ENCODE assay signal across 13 cellular contexts in the genomic region with DNA sequence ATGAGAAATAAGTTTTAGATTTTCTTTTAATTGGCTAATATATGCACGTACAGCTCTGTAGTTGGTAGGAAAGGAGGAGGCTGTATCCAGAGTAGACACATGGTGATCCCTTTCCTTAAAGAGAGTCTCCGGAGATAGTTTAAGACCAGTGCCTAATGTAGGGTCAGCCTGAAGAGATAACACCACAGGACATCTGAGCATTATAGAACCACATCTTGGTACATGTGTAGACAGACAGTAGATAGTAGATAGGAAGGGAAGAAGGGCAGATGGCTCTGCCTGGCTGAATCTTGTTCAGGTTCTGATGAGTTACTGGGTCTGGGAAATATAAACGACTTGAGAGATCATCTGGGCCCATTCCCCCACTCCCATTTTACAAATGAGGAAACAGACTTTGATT. TPM values are rescaled to one million over a fixed set of nuclear protein-coding genes. Genes with fewer than 3 reads are reported as not detected.
DNase-seq lines count a peak whose midpoint lies in the region; ATAC-seq and TF ChIP-seq lines count a peak whose summit lies in the region.
"Had no signal": no experiment of that assay in that cellular context is flagged by ENCODE, and none has a peak within 500 bp of the region (broad histone marks: within the 10 kb centered on the region; RNA-seq: fewer than 3 reads in every experiment).

No MANE protein-coding gene starts in this region.

- H3K9me3 Mint-ChIP-seq in effector memory CD8-positive, alpha-beta T cell: no peaks in the 10 kb centered on the region

- H3K27ac ChIP-seq in BLaER1 treated with 17β-estradiol and CSF1 and Interleukin-3, amounts not matched to agents 10 nM and 100 nM: peak overlapping the region in 1 of 11 experiments; percentile 48; a peak in 2 of 22 replicates
- peak overlapping the region; percentile 41 for H3K27ac ChIP-seq in Karpas-422 (ENCODE audit: low read length)
- H3K27ac ChIP-seq in psoas muscle: peak overlapping the region; percentile 77
- H3K27ac ChIP-seq: epithelial cell of prostate had no signal

- no peak overlapping the region for H3K4me3 Mint-ChIP-seq in effector memory CD8-positive, alpha-beta T cell

- H3K36me3 ChIP-seq in BLaER1 treated with 17β-estradiol and CSF1 and Interleukin-3, amounts not matched to agents 10 nM and 100 nM: peaks cover 20 to 48% (median 34%) of the 10 kb centered on the region in 11 experiments
- peaks cover 6% of the 10 kb centered on the region; the same call in 1 of the 2 replicates for H3K36me3 ChIP-seq in Karpas-422 (ENCODE audit: insufficient read depth, low read length)
- peaks cover 0 to under 1% of the 10 kb centered on the region in 2 donors for H3K36me3 ChIP-seq in psoas muscle (ENCODE audit: insufficient read depth in 1 of 2, low read depth in 1 of 2)
- H3K36me3 ChIP-seq: BE2C had no signal

- no peak overlapping the region for H3K4me3 ChIP-seq in BLaER1 treated with 17β-estradiol and CSF1 and Interleukin-3, amounts not matched to agents 10 nM and 100 nM
- H3K4me3 ChIP-seq in Karpas-422 (ENCODE audit: low read length): no peak overlapping the region
- no peak overlapping the region for H3K4me3 ChIP-seq in psoas muscle

- H3K9me2 ChIP-seq in Karpas-422 (replicated peaks; ENCODE audit: insufficient read depth, low read length): no peaks in the 10 kb centered on the region

- H3K4me1 Mint-ChIP-seq in effector memory CD8-positive, alpha-beta T cell (ENCODE audit: low read depth in 2 of 2): peaks cover 52 to 69% of the 10 kb centered on the region in 2 donors

- H3K36me3 Mint-ChIP-seq in effector memory CD8-positive, alpha-beta T cell (ENCODE audit: insufficient read depth): peaks cover 23% of the 10 kb centered on the region

- H3K9ac ChIP-seq in BLaER1 treated with 17β-estradiol and CSF1 and Interleukin-3, amounts not matched to agents 10 nM and 100 nM: no peak overlapping the region; a peak in 2 of 22 replicates
- H3K9ac ChIP-seq in Karpas-422 (ENCODE audit: low read length): no peak overlapping the region

- H3K4me2 ChIP-seq in BLaER1 treated with 17β-estradiol and CSF1 and Interleukin-3, amounts not matched to agents 10 nM and 100 nM: peak overlapping the region; percentile 47 to 80 (median 68)
- no peak overlapping the region for H3K4me2 ChIP-seq in Karpas-422 (ENCODE audit: low read depth, low read length, poor library complexity, severe bottlenecking)

- peak overlapping the region; percentile 32 to 57 for H3K27ac Mint-ChIP-seq in effector memory CD8-positive, alpha-beta T cell

- peaks cover 85 to 100% (median 100%) of the 10 kb centered on the region in 11 experiments for H4K20me1 ChIP-seq in BLaER1 treated with 17β-estradiol and CSF1 and Interleukin-3, amounts not matched to agents 10 nM and 100 nM
- peaks cover 20% of the 10 kb centered on the region; the same call in 1 of the 2 replicates for H4K20me1 ChIP-seq in Karpas-422 (ENCODE audit: insufficient read depth, low read depth, low read length)

- H3K27me3 Mint-ChIP-seq in effector memory CD8-positive, alpha-beta T cell: no peaks in the 10 kb centered on the region

- H3K4me1 ChIP-seq in BLaER1 treated with 17β-estradiol and CSF1 and Interleukin-3, amounts not matched to agents 10 nM and 100 nM: peaks cover 43 to 68% (median 49%) of the 10 kb centered on the region in 10 experiments
- H3K4me1 ChIP-seq in Karpas-422 (ENCODE audit: low read length) (peaks cover 36% of the 10 kb centered on the region), psoas muscle (peaks cover 85% of the 10 kb centered on the region)

- intact Hi-C loops in psoas muscle (cut with DNase I): no loop called here

- peaks cover 98% of the 10 kb centered on the region for H3K79me2 ChIP-seq in Karpas-422 (ENCODE audit: low read length)

- no peak for ATAC-seq in effector memory CD8-positive, alpha-beta T cell (replicated peaks)
- ATAC-seq in psoas muscle (no peak), GM18870 (IDR thresholded peaks at IDR 0.05; ENCODE audit: unreplicated experiment) (no peak)

- no peak for TF ChIP-seq CTCF in psoas muscle (IDR thresholded peaks at IDR 0.05)

- WGBS in psoas muscle, 3 donors: 59 to 68% (median 68%) methylated on average over 3 of the region's 3 CpGs

- no peak overlapping the region for H2AFZ ChIP-seq in Karpas-422 (ENCODE audit: low read length)

- H3K27me3 ChIP-seq in BLaER1 treated with 17β-estradiol and CSF1 and Interleukin-3, amounts not matched to agents 10 nM and 100 nM: no peaks in the 10 kb centered on the region
- no peaks in the 10 kb centered on the region for H3K27me3 ChIP-seq in Karpas-422 (ENCODE audit: low read length)
- no peaks in the 10 kb centered on the region for H3K27me3 ChIP-seq in psoas muscle (ENCODE audit: insufficient read depth in 3 of 3, low read length in 2 of 3)
- H3K27me3 ChIP-seq: BE2C had no signal

- DNase-seq in Karpas-422 (no peak), psoas muscle (no peak), iPS-NIHi7 (ENCODE audit: extremely low spot score) (no peak), SKM-1 (lab: John Stamatoyannopoulos, UW; ENCODE audit: unreplicated experiment) (no peak), NCI-H1694 (lab: John Stamatoyannopoulos, UW) (no peak)
- DNase-seq in effector memory CD8-positive, alpha-beta T cell: no peak
- DNase-seq: BE2C, GDM1, KG1, T-helper 1 cell had no signal

- H3K9me3 ChIP-seq in BLaER1 treated with 17β-estradiol and CSF1 and Interleukin-3, amounts not matched to agents 10 nM and 100 nM (replicated peaks in 1 of 11): peaks cover 0 to under 1% (median 0%) of the 10 kb centered on the region in 11 experiments; a peak in 1 of 22 replicates
- H3K9me3 ChIP-seq in Karpas-422 (ENCODE audit: low read length) (no peaks in the 10 kb centered on the region), psoas muscle (no peaks in the 10 kb centered on the region)
- H3K9me3 ChIP-seq: BE2C had no signal

RNA-seq across cellular contexts. Expression of a gene that starts 18.5 kb away (rescaled TPM):
- total RNA-seq in Karpas-422 (2014; rRNA removed; shearing (Covaris generic); ENCODE audit: low replicate concordance): 33.8 and 45.5 TPM in 2 replicates
- total RNA-seq in psoas muscle: 100 to 1,000 TPM in 3 of 4 donors, 10 to 100 TPM in 1; 72.5 to 151 (median 119) TPM
- polyA plus RNA-seq in psoas muscle: 100 to 1,000 TPM; 165 to 267 (median 226) TPM
